In the genomic region with DNA sequence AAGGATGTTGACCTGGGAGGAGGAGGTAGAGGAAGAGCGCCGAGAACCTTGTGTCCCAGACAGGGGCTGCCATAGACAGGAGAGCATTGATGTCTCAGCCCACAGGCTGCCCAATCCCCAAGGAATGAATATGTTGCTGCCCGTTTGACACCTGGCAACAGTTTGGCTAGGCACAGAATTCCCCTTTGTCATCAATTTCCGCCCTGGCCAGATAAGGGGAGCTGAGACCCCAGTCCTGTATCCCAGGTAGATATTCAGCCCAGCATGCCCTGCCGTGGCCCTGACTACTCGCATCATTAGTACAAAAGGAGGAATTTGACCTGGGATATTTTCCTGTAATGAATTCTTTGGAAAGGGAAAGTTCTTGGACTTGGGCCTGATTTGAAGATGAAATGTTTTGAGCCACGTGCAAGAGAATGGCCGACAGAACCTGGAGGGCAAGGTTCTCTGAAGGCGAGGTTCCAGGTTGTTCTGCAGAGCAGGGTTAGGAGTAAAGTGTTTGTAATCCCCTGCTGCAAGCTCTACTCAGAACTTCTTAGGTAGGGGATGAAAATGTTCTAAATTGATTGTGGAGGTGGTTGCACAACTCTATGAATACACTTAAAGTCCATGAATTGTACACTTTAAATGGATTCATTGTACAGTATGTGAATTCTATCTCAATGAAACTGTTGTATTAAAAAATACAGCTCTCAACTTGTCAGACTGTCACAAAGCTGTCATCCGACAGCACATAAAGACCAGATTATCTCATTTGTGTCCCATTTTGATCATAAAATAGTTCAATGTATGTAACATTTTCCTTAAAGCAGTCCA, we compare ENCODE assay signal across 3 cellular contexts.
TF ChIP-seq lines count a peak whose summit lies in the region.

No MANE protein-coding gene starts in this region.

TF ChIP-seq in A549, 52 proteins besides CTCF, POLR2A, EP300 and RAD21:
- TF ChIP-seq MAFK (IDR thresholded peaks at IDR 0.05; ENCODE audit: partially characterized antibody) = peak; percentile 34
- TF ChIP-seq, protein P1, sequence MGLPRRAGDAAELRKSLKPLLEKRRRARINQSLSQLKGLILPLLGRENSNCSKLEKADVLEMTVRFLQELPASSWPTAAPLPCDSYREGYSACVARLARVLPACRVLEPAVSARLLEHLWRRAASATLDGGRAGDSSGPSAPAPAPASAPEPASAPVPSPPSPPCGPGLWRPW (IDR thresholded peaks at IDR 0.05) = no peak

TF ChIP-seq in IMR-90, 13 proteins besides CTCF, POLR2A, EP300 and RAD21:
- TF ChIP-seq MAFK (IDR thresholded peaks at IDR 0.05; ENCODE audit: low read depth, low read length) (peak; percentile 6; the same call in 1 of the 2 replicates), ELK1 (IDR thresholded peaks at IDR 0.05; ENCODE audit: borderline replicate concordance, low read depth, low read length) (no peak), CEBPB (IDR thresholded peaks at IDR 0.05; ENCODE audit: low read depth, low read length) (0 out of 2 replicates have a peak, but pooled peaks have one; percentile 27)

TF ChIP-seq in neural cell, 6 proteins besides CTCF, POLR2A, EP300 and RAD21:
- TF ChIP-seq MXI1 (conservative IDR thresholded peaks at IDR 0.05; ENCODE audit: poor library complexity, severe bottlenecking) (no peak), EZH2 (IDR thresholded peaks at IDR 0.05; ENCODE audit: borderline replicate concordance, insufficient read depth, low read length, poor library complexity, severe bottlenecking) (no peak), SMC3 (conservative IDR thresholded peaks at IDR 0.05; ENCODE audit: poor library complexity) (no peak), POLR2AphosphoS5 (IDR thresholded peaks at IDR 0.05) (no peak), TAF1 (IDR thresholded peaks at IDR 0.05; ENCODE audit: low read depth) (no peak), REST (IDR thresholded peaks at IDR 0.05; ENCODE audit: borderline replicate concordance) (no peak)
